7 cellular contexts compared by ENCODE assay signal in the genomic region with DNA sequence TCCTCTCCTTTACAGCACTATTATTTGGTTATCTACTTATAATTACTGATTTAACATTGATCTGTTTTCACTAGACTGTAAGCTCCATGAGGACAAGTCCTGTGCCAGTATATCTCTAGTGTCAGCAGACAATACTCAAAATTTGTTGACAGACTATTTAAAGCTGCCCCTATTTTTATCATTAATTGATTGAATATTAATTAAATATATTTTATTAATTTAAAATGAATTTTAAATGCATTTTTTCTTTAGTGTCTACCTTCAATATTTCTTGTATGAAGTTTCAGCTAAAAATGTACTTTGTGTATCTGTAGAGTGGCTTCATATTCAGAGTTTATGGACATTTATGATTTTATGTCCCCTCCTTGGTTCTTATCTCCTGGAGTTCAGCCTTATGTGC. TPM values are rescaled to one million over a fixed set of nuclear protein-coding genes. Genes with fewer than 3 reads are reported as not detected.
"Had no signal": no experiment of that assay in that cellular context is flagged by ENCODE, and none has a peak within 500 bp of the region (broad histone marks: within the 10 kb centered on the region; RNA-seq: fewer than 3 reads in every experiment).

No MANE protein-coding gene starts in this region.

- H3K4me3 Mint-ChIP-seq: IgD-negative memory B cell had no signal

- H3K27ac ChIP-seq: HL-60 had no signal

- DNase-seq: IMR-90, KBM-7 had no signal

- H3K9me3 Mint-ChIP-seq: IgD-negative memory B cell had no signal

- ATAC-seq: HepG2, K562 had no signal

- H3K4me3 ChIP-seq: K562 had no signal

- H3K27ac Mint-ChIP-seq: IgD-negative memory B cell had no signal

RNA-seq across cellular contexts. Expression of a gene that starts 26.4 kb away (rescaled TPM):
- total RNA-seq: HT-29 had no signal
- polyA plus RNA-seq: HepG2, IgD-negative memory B cell, K562 had no signal
